Comparison of ENCODE assay signal across 16 cellular contexts in the genomic region with DNA sequence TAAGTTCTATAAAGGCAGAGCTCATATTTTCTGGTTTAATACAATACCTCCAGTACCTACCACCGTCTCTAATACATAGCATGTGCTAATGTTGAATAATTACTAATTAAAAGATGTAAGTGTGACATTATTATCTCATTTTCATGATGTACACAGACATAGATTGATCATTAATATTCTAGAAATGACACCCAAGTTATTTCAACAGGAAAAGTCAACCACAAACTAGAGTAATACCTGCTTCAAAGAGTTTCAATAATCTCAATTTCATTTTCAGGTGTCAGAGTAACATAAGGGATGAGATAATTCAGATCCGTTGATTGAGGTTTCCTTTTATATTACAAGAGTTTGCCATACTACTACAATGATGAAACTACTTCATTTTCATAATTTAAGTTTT.
DNase-seq lines count a peak whose midpoint lies in the region; ATAC-seq and TF ChIP-seq lines count a peak whose summit lies in the region.
"Had no signal": no experiment of that assay in that cellular context is flagged by ENCODE, and none has a peak within 500 bp of the region (broad histone marks: within the 10 kb centered on the region; RNA-seq: fewer than 3 reads in every experiment).

No MANE protein-coding gene starts in this region.

- ATAC-seq in GM18870 (IDR thresholded peaks at IDR 0.05; ENCODE audit: unreplicated experiment) (peak; percentile 96), GM21447 (IDR thresholded peaks at IDR 0.05; ENCODE audit: unreplicated experiment) (peak; percentile 86), HG02970 (IDR thresholded peaks at IDR 0.05; ENCODE audit: low FRiP score, unreplicated experiment) (peak; percentile 96), HG03469 (IDR thresholded peaks at IDR 0.05; ENCODE audit: unreplicated experiment) (peak; percentile 70)
- ATAC-seq in natural killer cell treated with Interleukin-12 subunit alpha and Interleukin-12 subunit beta and Interleukin-15 and Interleukin-18, amount 100 ng/mL, for 72 hours, result no peak

- H3K4me3 Mint-ChIP-seq in natural killer cell treated with Interleukin-12 subunit alpha and Interleukin-12 subunit beta and Interleukin-15 and Interleukin-18, amount 100 ng/mL, for 72 hours, result no peak overlapping the region
- H3K4me3 Mint-ChIP-seq: activated CD4-positive, alpha-beta T cell treated with anti-CD3 and anti-CD28 coated beads, Interleukin-2, amount 10 ng/mL, durations not matched to agents 7 days and 5 days; dendritic cell treated with granulocyte-macrophage colony-stimulating factor and Interleukin-4, amounts not matched to agents 40 ng/mL and 50 ng/mL, for 4 days; nephron progenitor cell had no signal

- H3K27ac Mint-ChIP-seq in natural killer cell treated with Interleukin-12 subunit alpha and Interleukin-12 subunit beta and Interleukin-15 and Interleukin-18, amount 100 ng/mL, for 72 hours, result no peak overlapping the region
- H3K27ac Mint-ChIP-seq: activated CD4-positive, alpha-beta T cell treated with anti-CD3 and anti-CD28 coated beads, Interleukin-2, amount 10 ng/mL, durations not matched to agents 7 days and 5 days; dendritic cell treated with granulocyte-macrophage colony-stimulating factor and Interleukin-4, amounts not matched to agents 40 ng/mL and 50 ng/mL, for 4 days; nephron progenitor cell had no signal

- TF ChIP-seq CTCF in ovary (IDR thresholded peaks at IDR 0.05), result no peak

- H3K4me1 ChIP-seq in ovary (ENCODE audit: insufficient read depth), result peaks cover 1% of the 10 kb centered on the region
- H3K4me1 ChIP-seq: Peyer's patch had no signal

- no peaks in the 10 kb centered on the region for H3K9me3 ChIP-seq in ovary
- H3K9me3 ChIP-seq: Peyer's patch, sigmoid colon had no signal

- H3K4me1 Mint-ChIP-seq in natural killer cell treated with Interleukin-12 subunit alpha and Interleukin-12 subunit beta and Interleukin-15 and Interleukin-18, amount 100 ng/mL, for 72 hours (ENCODE audit: low read depth in 2 of 2), result no peaks in the 10 kb centered on the region
- H3K4me1 Mint-ChIP-seq: activated CD4-positive, alpha-beta T cell treated with anti-CD3 and anti-CD28 coated beads, Interleukin-2, amount 10 ng/mL, durations not matched to agents 7 days and 5 days had no signal

- no peaks in the 10 kb centered on the region for H3K27me3 Mint-ChIP-seq in natural killer cell treated with Interleukin-12 subunit alpha and Interleukin-12 subunit beta and Interleukin-15 and Interleukin-18, amount 100 ng/mL, for 72 hours
- H3K27me3 Mint-ChIP-seq: activated CD4-positive, alpha-beta T cell treated with anti-CD3 and anti-CD28 coated beads, Interleukin-2, amount 10 ng/mL, durations not matched to agents 7 days and 5 days; dendritic cell treated with granulocyte-macrophage colony-stimulating factor and Interleukin-4, amounts not matched to agents 40 ng/mL and 50 ng/mL, for 4 days had no signal

- no peak for TF ChIP-seq EP300 in ovary (IDR thresholded peaks at IDR 0.05)

- no peak for DNase-seq in occipital lobe (lab: John Stamatoyannopoulos, UW)
- DNase-seq in natural killer cell treated with Interleukin-12 subunit alpha and Interleukin-12 subunit beta and Interleukin-15 and Interleukin-18, amount 100 ng/mL, for 72 hours (ENCODE audit: low spot score), result no peak
- DNase-seq in mucosa of gallbladder (ENCODE audit: low spot score), result no peak
- no peak for DNase-seq in ovary
- DNase-seq: activated CD4-positive, alpha-beta T cell treated with anti-CD3 and anti-CD28 coated beads, Interleukin-2, amount 10 ng/mL, durations not matched to agents 7 days and 5 days; H7; NCI-H1436; NCI-H510A treated with DMSO at 0.1 percent for 48 hours; nephron progenitor cell; Peyer's patch; sigmoid colon had no signal

- WGBS in ovary, 3 donors, result 91 to 96% (median 95%) methylated on average over 2 of the region's 2 CpGs

- no peaks in the 10 kb centered on the region for H3K36me3 ChIP-seq in ovary
- H3K36me3 ChIP-seq: Peyer's patch, sigmoid colon had no signal

- no peaks in the 10 kb centered on the region for H3K36me3 Mint-ChIP-seq in natural killer cell treated with Interleukin-12 subunit alpha and Interleukin-12 subunit beta and Interleukin-15 and Interleukin-18, amount 100 ng/mL, for 72 hours

- H3K4me3 ChIP-seq in ovary, result no peak overlapping the region
- H3K4me3 ChIP-seq: Peyer's patch, sigmoid colon had no signal

- peaks cover 6% of the 10 kb centered on the region for H3K9me3 Mint-ChIP-seq in natural killer cell treated with Interleukin-12 subunit alpha and Interleukin-12 subunit beta and Interleukin-15 and Interleukin-18, amount 100 ng/mL, for 72 hours
- H3K9me3 Mint-ChIP-seq: nephron progenitor cell had no signal

- no peak for TF ChIP-seq POLR2A in ovary (IDR thresholded peaks at IDR 0.05)

- no peaks in the 10 kb centered on the region for H3K27me3 ChIP-seq in ovary
- H3K27me3 ChIP-seq: Peyer's patch, sigmoid colon had no signal

- intact Hi-C loops in ovary (cut with DNase I), result no loop called here

- H3K27ac ChIP-seq in ovary, result no peak overlapping the region
- H3K27ac ChIP-seq: Peyer's patch, sigmoid colon had no signal

Comparison
In these comparisons a context has a peak if more than half of its experiments do, and no peak if none do; other contexts are left out.
1. ATAC-seq: peak in GM18870 (single experiment), GM21447 (single experiment), HG02970 (single experiment) and HG03469 (single experiment); none in natural killer cell treated with Interleukin-12 subunit alpha and Interleukin-12 subunit beta and Interleukin-15 and Interleukin-18, amount 100 ng/mL, for 72 hours (0 of 2).